In genomic region chr5:17808566-17808965, GRCh38 we compare ENCODE assay signal across 26 cellular contexts.
DNase-seq lines count a peak whose midpoint lies in the region; ATAC-seq and TF ChIP-seq lines count a peak whose summit lies in the region.
"Had no signal": no experiment of that assay in that cellular context is flagged by ENCODE, and none has a peak within 500 bp of the region (broad histone marks: within the 10 kb centered on the region; RNA-seq: fewer than 3 reads in every experiment).

No MANE protein-coding gene starts in this region.

- H3K27me3 Mint-ChIP-seq in CD8-positive, alpha-beta T cell (ENCODE audit: low read depth): no peaks in the 10 kb centered on the region
- H3K27me3 Mint-ChIP-seq: dendritic cell treated with granulocyte-macrophage colony-stimulating factor and Interleukin-4, amounts not matched to agents 40 ng/mL and 50 ng/mL, for 4 days had no signal

- no peak overlapping the region for H3K27ac ChIP-seq in heart left ventricle
- H3K27ac ChIP-seq in CD8-positive, alpha-beta T cell (ENCODE audit: low read depth, low read length): no peak overlapping the region
- H3K27ac ChIP-seq: esophagus muscularis mucosa, gastroesophageal sphincter, left lung, neural progenitor cell, sigmoid colon, suprapubic skin had no signal

- H3K4me1 Mint-ChIP-seq in CD8-positive, alpha-beta T cell (ENCODE audit: low read depth): no peaks in the 10 kb centered on the region

- no peak for TF ChIP-seq POLR2A in heart left ventricle (IDR thresholded peaks at IDR 0.05)

- no peak overlapping the region for H3K4me3 Mint-ChIP-seq in CD8-positive, alpha-beta T cell
- H3K4me3 Mint-ChIP-seq: activated CD8-positive, alpha-beta T cell treated with anti-CD3 and anti-CD28 coated beads, Interleukin-2, amount 10 ng/mL, durations not matched to agents 7 days and 5 days; dendritic cell treated with granulocyte-macrophage colony-stimulating factor and Interleukin-4, amounts not matched to agents 40 ng/mL and 50 ng/mL, for 4 days; endodermal cell; neural progenitor cell; stimulated activated naive B cell treated with anti-CD40 and anti-IgM and Interleukin-4, amounts not matched to agents 10 μg/mL and 1 μg/mL and 100 μg/mL, for 72 hours had no signal

- no peak overlapping the region for H3K27ac Mint-ChIP-seq in CD8-positive, alpha-beta T cell
- H3K27ac Mint-ChIP-seq: activated CD8-positive, alpha-beta T cell treated with anti-CD3 and anti-CD28 coated beads, Interleukin-2, amount 10 ng/mL, durations not matched to agents 7 days and 5 days; activated naive CD4-positive, alpha-beta T cell treated with anti-CD3 and anti-CD28 coated beads, Interleukin-2, amount 50 U/mL, for 72 hours; activated T-helper 2 cell treated with anti-CD3 and anti-CD28 coated beads, Interferon-gamma antibody, Interleukin-2, Interleukin-4, amounts not matched to agents 10 μg/mL and 5 μg/mL and 100 μg/mL, durations not matched to agents 14 hours and 24 hours and 36 hours; dendritic cell treated with granulocyte-macrophage colony-stimulating factor and Interleukin-4, amounts not matched to agents 40 ng/mL and 50 ng/mL, for 4 days; endodermal cell; stimulated activated naive B cell treated with anti-CD40 and anti-IgM and Interleukin-4, amounts not matched to agents 10 μg/mL and 1 μg/mL and 100 μg/mL, for 72 hours had no signal

- H3K9me3 Mint-ChIP-seq in CD8-positive, alpha-beta T cell: peaks cover 9% of the 10 kb centered on the region
- H3K9me3 Mint-ChIP-seq: dendritic cell treated with granulocyte-macrophage colony-stimulating factor and Interleukin-4, amounts not matched to agents 40 ng/mL and 50 ng/mL, for 4 days; endodermal cell; stimulated activated naive B cell treated with anti-CD40 and anti-IgM and Interleukin-4, amounts not matched to agents 10 μg/mL and 1 μg/mL and 100 μg/mL, for 72 hours had no signal

- DNase-seq in Right ventricle myocardium inferior (ENCODE audit: missing footprints) (peak; percentile 62), heart left ventricle (no peak), NCI-H446 treated with DMSO at 0.1 percent for 48 hours (lab: John Stamatoyannopoulos, UW) (peak; percentile 70), cerebellar cortex (ENCODE audit: low spot score) (peak; percentile 88), superior temporal gyrus (ENCODE audit: extremely low spot score) (peak; percentile 62), GM10248 (ENCODE audit: extremely low spot score) (no peak)
- DNase-seq in CD8-positive, alpha-beta T cell: no peak
- DNase-seq: ACHN; activated CD8-positive, alpha-beta T cell treated with anti-CD3 and anti-CD28 coated beads, Interleukin-2, amount 10 ng/mL, durations not matched to agents 7 days and 5 days; DND-41; endodermal cell; HCEC 1CT; left lung; mesenchymal stem cell; NCI-H187; RPMI8226; sigmoid colon; stimulated activated naive B cell treated with anti-CD40 and anti-IgM and Interleukin-4, amounts not matched to agents 10 μg/mL and 1 μg/mL and 100 μg/mL, for 72 hours had no signal

- no peak overlapping the region for H3K4me3 ChIP-seq in heart left ventricle
- H3K4me3 ChIP-seq in CD8-positive, alpha-beta T cell (ENCODE audit: low read depth, low read length): no peak overlapping the region
- H3K4me3 ChIP-seq: esophagus muscularis mucosa, gastroesophageal sphincter, left lung, neural progenitor cell, sigmoid colon, suprapubic skin had no signal

- WGBS in heart left ventricle, 4 donors: 63 to 87% (median 86%) methylated on average over 2 of the region's 2 CpGs

- intact Hi-C loops in Right ventricle myocardium inferior (cut with DNase I): no loop called here
- intact Hi-C loops in heart left ventricle (cut with DNase I): no loop called here
- intact Hi-C loops in CD8-positive, alpha-beta T cell (cut with DNase I, micrococcal nuclease): no loop called here

- ATAC-seq in Right ventricle myocardium inferior (no peak), heart left ventricle (no peak), GM18909 (IDR thresholded peaks at IDR 0.05; ENCODE audit: poor library complexity, unreplicated experiment) (no peak)
- no peak for ATAC-seq in CD8-positive, alpha-beta T cell
- ATAC-seq: activated CD8-positive, alpha-beta T cell treated with anti-CD3 and anti-CD28 coated beads, Interleukin-2, amount 10 ng/mL, durations not matched to agents 7 days and 5 days; activated naive CD4-positive, alpha-beta T cell treated with anti-CD3 and anti-CD28 coated beads, Interleukin-2, amount 50 U/mL, for 72 hours; gastroesophageal sphincter; left lung had no signal

- no peaks in the 10 kb centered on the region for H3K36me3 Mint-ChIP-seq in CD8-positive, alpha-beta T cell
- H3K36me3 Mint-ChIP-seq: activated naive CD4-positive, alpha-beta T cell treated with anti-CD3 and anti-CD28 coated beads, Interleukin-2, amount 50 U/mL, for 72 hours; neural progenitor cell; stimulated activated naive B cell treated with anti-CD40 and anti-IgM and Interleukin-4, amounts not matched to agents 10 μg/mL and 1 μg/mL and 100 μg/mL, for 72 hours had no signal

- CTCF ChIA-PET in GM10248 (lab: Yijun Ruan, JAX): interaction anchor here (1.2 kb wide), 1 partner anchor 10 kb away, joined by 3 read pairs; no protein-coding TSS in a partner anchor
- CTCF ChIA-PET in CD8-positive, alpha-beta T cell (lab: Charles Lee): no interaction called here

- no peaks in the 10 kb centered on the region for H3K27me3 ChIP-seq in heart left ventricle
- H3K27me3 ChIP-seq in CD8-positive, alpha-beta T cell (ENCODE audit: insufficient read depth, low read length): no peaks in the 10 kb centered on the region
- H3K27me3 ChIP-seq: esophagus muscularis mucosa, gastroesophageal sphincter, left lung, neural progenitor cell, sigmoid colon, suprapubic skin had no signal

- no peaks in the 10 kb centered on the region for H3K9me3 ChIP-seq in heart left ventricle
- H3K9me3 ChIP-seq in CD8-positive, alpha-beta T cell (ENCODE audit: low read length): no peaks in the 10 kb centered on the region
- H3K9me3 ChIP-seq: esophagus muscularis mucosa, gastroesophageal sphincter, left lung, sigmoid colon, suprapubic skin had no signal

- no peaks in the 10 kb centered on the region for H3K36me3 ChIP-seq in heart left ventricle
- H3K36me3 ChIP-seq in CD8-positive, alpha-beta T cell (ENCODE audit: insufficient read depth, low read length): no peaks in the 10 kb centered on the region
- H3K36me3 ChIP-seq: esophagus muscularis mucosa, gastroesophageal sphincter, left lung, neural progenitor cell, sigmoid colon, suprapubic skin had no signal

- H3K4me1 ChIP-seq in heart left ventricle: no peaks in the 10 kb centered on the region
- no peaks in the 10 kb centered on the region for H3K4me1 ChIP-seq in CD8-positive, alpha-beta T cell (ENCODE audit: insufficient read depth, low read length)
- H3K4me1 ChIP-seq: esophagus muscularis mucosa, gastroesophageal sphincter, left lung, sigmoid colon had no signal

- TF ChIP-seq CTCF in heart left ventricle (IDR thresholded peaks at IDR 0.05): no peak
- TF ChIP-seq CTCF in GM10248 (IDR thresholded peaks at IDR 0.05; ENCODE audit: control extremely low read depth, extremely low read depth, low read depth, missing control alignments): no peak
- no peak for TF ChIP-seq CTCF in CD8-positive, alpha-beta T cell (IDR thresholded peaks at IDR 0.05)

- POLR2A ChIA-PET in GM10248 (lab: Yijun Ruan, JAX): no interaction called here
- POLR2A ChIA-PET in CD8-positive, alpha-beta T cell (lab: Charles Lee): no interaction called here

Comparison
In these comparisons a context has a peak if more than half of its experiments do, and no peak if none do; other contexts are left out.
1. DNase-seq: peak in Right ventricle myocardium inferior (single experiment), NCI-H446 treated with DMSO at 0.1 percent for 48 hours (single experiment), cerebellar cortex (single experiment) and superior temporal gyrus (single experiment); none in heart left ventricle (0 of 5), GM10248 (single experiment) and CD8-positive, alpha-beta T cell (0 of 7).